In the genomic region with DNA sequence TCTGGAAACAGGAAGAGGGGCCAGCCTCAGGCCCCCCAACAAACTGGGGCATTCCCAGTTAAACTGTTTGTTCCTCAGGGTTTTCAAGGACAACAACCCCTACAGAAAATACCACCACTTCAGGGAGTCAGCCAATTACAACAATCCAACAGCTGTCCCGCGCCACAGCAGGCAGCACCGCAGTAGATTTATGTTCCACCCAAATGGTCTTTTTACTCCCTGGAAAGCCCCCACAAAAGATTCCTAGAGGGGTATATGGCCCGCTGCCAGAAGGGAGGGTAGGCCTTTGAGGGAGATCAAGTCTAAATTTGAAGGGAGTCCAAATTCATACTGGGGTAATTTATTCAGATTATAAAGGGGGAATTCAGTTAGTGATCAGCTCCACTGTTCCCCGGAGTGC, we compare ENCODE assay signal across 14 cellular contexts. TPM values are rescaled to one million over a fixed set of nuclear protein-coding genes. Genes with fewer than 3 reads are reported as not detected.
"Had no signal": no experiment of that assay in that cellular context is flagged by ENCODE, and none has a peak within 500 bp of the region (broad histone marks: within the 10 kb centered on the region; RNA-seq: fewer than 3 reads in every experiment).

No MANE protein-coding gene starts in this region.

RNA-seq across cellular contexts. Expression of gene IGLL1, which starts 39.3 kb away (rescaled TPM):
- total RNA-seq: dermis microvascular lymphatic vessel endothelial cell, esophagus squamous epithelium, heart right ventricle, left colon, mucosa of descending colon, occipital lobe, psoas muscle, renal cortical epithelial cell, right cardiac atrium, smooth muscle cell had no signal
- polyA plus RNA-seq: heart right ventricle; liver; naive thymus-derived CD4-positive, alpha-beta T cell; neural cell; ovary; psoas muscle; right cardiac atrium; smooth muscle cell had no signal
